Comparison of ENCODE assay signal across 25 cellular contexts in genomic region chr6:119633461-119633860, GRCh38.
A peak's percentile ranks its signal among the peaks of the same experiment; 100 is the strongest.
DNase-seq lines count a peak whose midpoint lies in the region; ATAC-seq, FAIRE-seq and TF ChIP-seq lines count a peak whose summit lies in the region.
"Had no signal": no experiment of that assay in that cellular context is flagged by ENCODE, and none has a peak within 500 bp of the region (broad histone marks: within the 10 kb centered on the region; RNA-seq: fewer than 3 reads in every experiment).

No MANE protein-coding gene starts in this region.

- no peak for TF ChIP-seq EP300 in K562 (IDR thresholded peaks at IDR 0.05; ENCODE audit: low read length)

- in situ Hi-C loops in K562 (cut with MboI): no loop called here
- in situ Hi-C loops in ACHN (cut with HindIII; ENCODE audit: low pct_ligation_motif_present, low pct_unique_long_range_greater_than_20kb, low sequenced_read_pairs): no loop called here

- no peak overlapping the region for H3K4me2 ChIP-seq in K562 (ENCODE audit: insufficient read depth, low read length)
- H3K4me2 ChIP-seq: A549, BLaER1 had no signal

- no peak for TF ChIP-seq CTCF in K562 (IDR thresholded peaks at IDR 0.05 in 2 of 3, conservative IDR thresholded peaks at IDR 0.05 in 1 of 3; ENCODE audit: insufficient read depth in 2 of 3, low read depth in 1 of 3, low read length in 3 of 3)

- POLR2A ChIA-PET in K562 (lab: Yijun Ruan, JAX): no interaction called here

- H3K27ac ChIP-seq in K562 (ENCODE audit: extremely low read depth, low read depth, low read length): no peak overlapping the region
- H3K27ac ChIP-seq: 22Rv1, A549, BLaER1 had no signal

- DNase-seq in DMS53 (lab: John Stamatoyannopoulos, UW): peak; percentile 32
- no peak for DNase-seq in DMS53 treated with DMSO at 0.1 percent for 48 hours (lab: John Stamatoyannopoulos, UW; ENCODE audit: unreplicated experiment)
- no peak for DNase-seq in K562 (ENCODE audit: extremely low read depth in 1 of 4, low spot score in 3 of 4)
- peak; percentile 42 to 56 for DNase-seq in dermis microvascular lymphatic vessel endothelial cell (ENCODE audit: low read depth in 2 of 2)
- no peak for DNase-seq in NCI-H1417 (lab: John Stamatoyannopoulos, UW)
- no peak for DNase-seq in ACHN
- DNase-seq: BE2C; C1 segment of cervical spinal cord; CD4-positive, alpha-beta memory T cell; CD4-positive, CD25-positive, alpha-beta regulatory T cell; CD8-positive, alpha-beta memory T cell; COR-L47; DMS 273 treated with DMSO at 0.1 percent for 48 hours; DMS153; DMS79; DND-41; EL; GDM1 had no signal

- H3K9ac ChIP-seq in K562 (ENCODE audit: insufficient read depth in 1 of 2, low read depth in 2 of 2, low read length in 2 of 2): no peak overlapping the region
- H3K9ac ChIP-seq: BLaER1 had no signal

- no TSS peak for BruUV-seq in K562 (replicated peaks; lab: Mats Ljungman, UMichigan)

- ATAC-seq in K562: no peak
- no peak for ATAC-seq in HG03521 (IDR thresholded peaks at IDR 0.05; ENCODE audit: unreplicated experiment)
- ATAC-seq: A549, GM12878 had no signal

- CTCF ChIA-PET in K562 (lab: Yijun Ruan, JAX; ENCODE audit: low intra/inter-chr PET ratio): no interaction called here

- H3K27me3 ChIP-seq in K562 (ENCODE audit: control insufficient read depth in 2 of 2, insufficient read depth in 2 of 2, low read length in 2 of 2): no peaks in the 10 kb centered on the region
- H3K27me3 ChIP-seq: BE2C, BLaER1 had no signal

- TF ChIP-seq RAD21 in K562 (CRISPR knock-in tag; conservative IDR thresholded peaks at IDR 0.05 in 1 of 2, IDR thresholded peaks at IDR 0.05 in 1 of 2): no peak

- H3K9me3 ChIP-seq in K562 (replicated peaks; ENCODE audit: control insufficient read depth, insufficient read depth, low read depth, low read length): no peaks in the 10 kb centered on the region
- H3K9me3 ChIP-seq: A549, BE2C, BLaER1 had no signal

- peak; percentile 51 for FAIRE-seq in K562 (lab: Jason Lieb, UNC)
- FAIRE-seq: A549, GM12892, GM18507 had no signal

- no peaks in the 10 kb centered on the region for H3K36me3 ChIP-seq in K562 (ENCODE audit: control insufficient read depth, insufficient read depth, low read length)
- H3K36me3 ChIP-seq: BE2C, BLaER1 had no signal

- peaks cover 6 to 12% of the 10 kb centered on the region in 2 experiments; a peak in 2 of 5 replicates for H3K4me1 ChIP-seq in K562 (replicated peaks in 1 of 2; ENCODE audit: control insufficient read depth in 2 of 2, insufficient read depth in 2 of 2, low read length in 2 of 2)
- H3K4me1 ChIP-seq: A549, BE2C, BLaER1 had no signal

- intact Hi-C loops in K562 (cut with micrococcal nuclease): no loop called here

- H2AFZ ChIP-seq in K562 (ENCODE audit: low read depth, low read length): no peak overlapping the region

- no peaks in the 10 kb centered on the region for H3K79me2 ChIP-seq in K562 (ENCODE audit: control insufficient read depth, insufficient read depth, low read length)

- no peaks in the 10 kb centered on the region for H4K20me1 ChIP-seq in K562 (replicated peaks; ENCODE audit: control insufficient read depth, insufficient read depth, low read length)
- H4K20me1 ChIP-seq: BLaER1 had no signal

- 75% methylated on average over 3 of the region's 3 CpGs for WGBS in K562 (ENCODE audit: insufficient coverage, low coverage, missing lambda C conversion rate)

- H3K9me1 ChIP-seq in K562 (ENCODE audit: control insufficient read depth, insufficient read depth, low read length): no peaks in the 10 kb centered on the region

- no peak overlapping the region for H3K4me3 ChIP-seq in K562
- H3K4me3 ChIP-seq: A549, BLaER1, GM12878 had no signal

- TF ChIP-seq POLR2A in K562 (conservative IDR thresholded peaks at IDR 0.05): no peak

TF ChIP-seq in K562, 482 proteins besides CTCF, POLR2A, EP300 and RAD21 (continues in another document):
- TF ChIP-seq TOE1 (IDR thresholded peaks at IDR 0.05; ENCODE audit: borderline replicate concordance) (no peak), TOE1 (CRISPR knock-in tag; IDR thresholded peaks at IDR 0.05; ENCODE audit: borderline replicate concordance, low read depth) (no peak), SMARCE1 (IDR thresholded peaks at IDR 0.05) (no peak), PURB (CRISPR knock-in tag; IDR thresholded peaks at IDR 0.05; ENCODE audit: low read depth) (no peak), RAD51 (IDR thresholded peaks at IDR 0.05; ENCODE audit: borderline replicate concordance, low read depth) (no peak), ESRRB (CRISPR knock-in tag; IDR thresholded peaks at IDR 0.05; ENCODE audit: borderline replicate concordance) (no peak), NKRF (IDR thresholded peaks at IDR 0.05; ENCODE audit: borderline replicate concordance) (no peak), DDX20 (tag; IDR thresholded peaks at IDR 0.05; ENCODE audit: low read depth) (no peak), ZNF212 (CRISPR knock-in tag; IDR thresholded peaks at IDR 0.05) (no peak), POLR2AphosphoS5 (IDR thresholded peaks at IDR 0.05; ENCODE audit: control insufficient read depth, insufficient read depth, low read depth, low read length) (no peak), RUNX1 (IDR thresholded peaks at IDR 0.05; ENCODE audit: low read depth) (no peak), FOSL1 (tag; conservative IDR thresholded peaks at IDR 0.05) (no peak), BCLAF1 (IDR thresholded peaks at IDR 0.05; ENCODE audit: borderline replicate concordance in 1 of 2, control insufficient read depth in 1 of 2, low read depth in 2 of 2, low read length in 1 of 2) (no peak), ZNF668 (CRISPR knock-in tag; IDR thresholded peaks at IDR 0.05) (no peak), SMARCB1 (IDR thresholded peaks at IDR 0.05; ENCODE audit: insufficient read length, low read depth) (no peak), ZNF224 (CRISPR knock-in tag; IDR thresholded peaks at IDR 0.05) (no peak)

Comparison
In these comparisons a context has a peak if more than half of its experiments do, and no peak if none do; other contexts are left out.
1. DNase-seq: peak in DMS53 (single experiment) and dermis microvascular lymphatic vessel endothelial cell (2 of 2); none in DMS53 treated with DMSO at 0.1 percent for 48 hours (single experiment), K562 (0 of 4), NCI-H1417 (0 of 3) and ACHN (single experiment).